1 cellular context compared by ENCODE assay signal in genomic region chr7:129872054-129872453, GRCh38.
A peak's percentile ranks its signal among the peaks of the same experiment; 100 is the strongest.
TF ChIP-seq lines count a peak whose summit lies in the region.

No MANE protein-coding gene starts in this region.

TF ChIP-seq in HepG2, 621 proteins besides CTCF, POLR2A, EP300 and RAD21 (continued from another document):
- TF ChIP-seq, protein P1, sequence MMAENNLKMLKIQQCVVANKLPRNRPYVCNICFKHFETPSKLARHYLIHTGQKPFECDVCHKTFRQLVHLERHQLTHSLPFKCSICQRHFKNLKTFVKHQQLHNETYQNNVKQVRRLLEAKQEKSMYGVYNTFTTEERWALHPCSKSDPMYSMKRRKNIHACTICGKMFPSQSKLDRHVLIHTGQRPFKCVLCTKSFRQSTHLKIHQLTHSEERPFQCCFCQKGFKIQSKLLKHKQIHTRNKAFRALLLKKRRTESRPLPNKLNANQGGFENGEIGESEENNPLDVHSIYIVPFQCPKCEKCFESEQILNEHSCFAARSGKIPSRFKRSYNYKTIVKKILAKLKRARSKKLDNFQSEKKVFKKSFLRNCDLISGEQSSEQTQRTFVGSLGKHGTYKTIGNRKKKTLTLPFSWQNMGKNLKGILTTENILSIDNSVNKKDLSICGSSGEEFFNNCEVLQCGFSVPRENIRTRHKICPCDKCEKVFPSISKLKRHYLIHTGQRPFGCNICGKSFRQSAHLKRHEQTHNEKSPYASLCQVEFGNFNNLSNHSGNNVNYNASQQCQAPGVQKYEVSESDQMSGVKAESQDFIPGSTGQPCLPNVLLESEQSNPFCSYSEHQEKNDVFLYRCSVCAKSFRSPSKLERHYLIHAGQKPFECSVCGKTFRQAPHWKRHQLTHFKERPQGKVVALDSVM (CRISPR knock-in tag; IDR thresholded peaks at IDR 0.05): peak; percentile 30; the same call in 1 of the 2 replicates
